Comparison of ENCODE assay signal across 9 cellular contexts in the genomic region with DNA sequence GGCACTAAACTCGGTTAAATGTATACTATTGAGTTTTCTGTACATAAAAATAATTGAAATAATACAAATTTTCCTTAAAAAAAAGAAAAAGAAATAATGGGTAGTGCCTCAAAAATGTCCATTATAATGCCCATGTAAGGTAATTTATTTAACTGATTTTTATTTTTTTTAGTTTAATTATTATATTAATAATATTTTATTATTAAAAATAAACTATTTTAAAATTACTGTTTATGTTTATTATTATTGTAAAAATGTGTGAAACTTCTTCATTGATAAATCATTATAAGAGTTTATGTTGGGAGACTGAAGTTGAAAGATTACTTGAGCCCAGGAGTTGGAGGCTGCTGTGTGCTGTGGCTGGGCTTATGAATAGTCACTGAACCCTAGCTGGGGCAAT.
"Had no signal": no experiment of that assay in that cellular context is flagged by ENCODE, and none has a peak within 500 bp of the region (broad histone marks: within the 10 kb centered on the region; RNA-seq: fewer than 3 reads in every experiment).

No MANE protein-coding gene starts in this region.

- H3K4me3 Mint-ChIP-seq: GM23338, H9 had no signal

- DNase-seq: H9, HCEC 1CT, IMR-90, KG1 had no signal

- H3K4me3 ChIP-seq: GM23338, K562 had no signal

- H3K27ac Mint-ChIP-seq: GM23338, H9 had no signal

- ATAC-seq: GM23338, K562 had no signal

- H3K9me3 Mint-ChIP-seq: GM23338, H9 had no signal

- FAIRE-seq: H1, H54, HTR-8/SVneo, K562 had no signal
